ENCODE assay signal across 21 cellular contexts in genomic region chr11:92911478-92911877, GRCh38. TPM values are rescaled to one million over a fixed set of nuclear protein-coding genes. Genes with fewer than 3 reads are reported as not detected.
"Had no signal": no experiment of that assay in that cellular context is flagged by ENCODE, and none has a peak within 500 bp of the region (broad histone marks: within the 10 kb centered on the region; RNA-seq: fewer than 3 reads in every experiment).

No MANE protein-coding gene starts in this region.

- ATAC-seq: activated CD8-positive, alpha-beta memory T cell treated with anti-CD3 and anti-CD28 coated beads, Interleukin-2, amount 10 ng/mL, durations not matched to agents 7 days and 5 days; activated naive CD4-positive, alpha-beta T cell treated with anti-CD3 and anti-CD28 coated beads, Interleukin-2, amount 50 U/mL, for 72 hours; body of pancreas; effector memory CD8-positive, alpha-beta T cell; gastroesophageal sphincter had no signal

- H3K4me1 Mint-ChIP-seq: activated CD8-positive, alpha-beta memory T cell treated with anti-CD3 and anti-CD28 coated beads, Interleukin-2, amount 10 ng/mL, durations not matched to agents 7 days and 5 days; memory B cell; nephron progenitor cell had no signal

- H3K27ac Mint-ChIP-seq: activated CD8-positive, alpha-beta memory T cell treated with anti-CD3 and anti-CD28 coated beads, Interleukin-2, amount 10 ng/mL, durations not matched to agents 7 days and 5 days; activated naive CD4-positive, alpha-beta T cell treated with anti-CD3 and anti-CD28 coated beads, Interleukin-2, amount 50 U/mL, for 72 hours; activated T-cell treated with anti-CD3 and anti-CD28 coated beads, Interleukin-2, amount 50 U/mL, for 24 hours; dendritic cell treated with granulocyte-macrophage colony-stimulating factor and Interleukin-4, amounts not matched to agents 40 ng/mL and 50 ng/mL, for 4 days; effector memory CD8-positive, alpha-beta T cell; memory B cell; nephron progenitor cell; type B pancreatic cell had no signal

- H3K27me3 Mint-ChIP-seq: activated CD8-positive, alpha-beta memory T cell treated with anti-CD3 and anti-CD28 coated beads, Interleukin-2, amount 10 ng/mL, durations not matched to agents 7 days and 5 days; activated T-cell treated with anti-CD3 and anti-CD28 coated beads, Interleukin-2, amount 50 U/mL, for 24 hours; dendritic cell treated with granulocyte-macrophage colony-stimulating factor and Interleukin-4, amounts not matched to agents 40 ng/mL and 50 ng/mL, for 4 days; effector memory CD8-positive, alpha-beta T cell; type B pancreatic cell had no signal

- FAIRE-seq: keratinocyte had no signal

- H3K4me1 ChIP-seq: body of pancreas, gastroesophageal sphincter, left ventricle myocardium inferior, sigmoid colon had no signal

- DNase-seq: activated CD4-positive, alpha-beta T cell treated with anti-CD3 and anti-CD28 coated beads, Interleukin-2, amount 50 U/mL, for 48 hours; activated CD4-positive, CD25-positive, alpha-beta regulatory T cell treated with anti-CD3 and anti-CD28 coated beads, Interleukin-2, amount 50 U/mL, for 72 hours; activated CD8-positive, alpha-beta memory T cell treated with anti-CD3 and anti-CD28 coated beads, Interleukin-2, amount 10 ng/mL, durations not matched to agents 7 days and 5 days; activated effector memory CD4-positive, alpha-beta T cell treated with anti-CD3 and anti-CD28 coated beads, Interleukin-2, amount 50 U/mL, for 16 hours; activated T-cell treated with anti-CD3 and anti-CD28 coated beads, Interleukin-2, amount 50 U/mL, for 24 hours; amniotic stem cell; body of pancreas; cerebellar nuclear complex; effector memory CD8-positive, alpha-beta T cell; left ventricle myocardium inferior; nephron progenitor cell; sigmoid colon; stimulated activated naive CD4-positive, alpha-beta T cell; substantia nigra had no signal

- H3K4me3 Mint-ChIP-seq: activated CD8-positive, alpha-beta memory T cell treated with anti-CD3 and anti-CD28 coated beads, Interleukin-2, amount 10 ng/mL, durations not matched to agents 7 days and 5 days; activated T-cell treated with anti-CD3 and anti-CD28 coated beads, Interleukin-2, amount 50 U/mL, for 24 hours; dendritic cell treated with granulocyte-macrophage colony-stimulating factor and Interleukin-4, amounts not matched to agents 40 ng/mL and 50 ng/mL, for 4 days; effector memory CD8-positive, alpha-beta T cell; memory B cell; nephron progenitor cell; type B pancreatic cell had no signal

- H3K36me3 ChIP-seq: gastroesophageal sphincter, left ventricle myocardium inferior, sigmoid colon had no signal

- H3K36me3 Mint-ChIP-seq: activated CD8-positive, alpha-beta memory T cell treated with anti-CD3 and anti-CD28 coated beads, Interleukin-2, amount 10 ng/mL, durations not matched to agents 7 days and 5 days; activated naive CD4-positive, alpha-beta T cell treated with anti-CD3 and anti-CD28 coated beads, Interleukin-2, amount 50 U/mL, for 72 hours; memory B cell; type B pancreatic cell had no signal

- H3K4me3 ChIP-seq: body of pancreas, gastroesophageal sphincter, left ventricle myocardium inferior, sigmoid colon had no signal

- H3K27me3 ChIP-seq: body of pancreas, gastroesophageal sphincter, sigmoid colon had no signal

- H3K9me3 Mint-ChIP-seq: activated T-cell treated with anti-CD3 and anti-CD28 coated beads, Interleukin-2, amount 50 U/mL, for 24 hours; memory B cell; nephron progenitor cell had no signal

- H3K27ac ChIP-seq: body of pancreas, epithelial cell of prostate, gastroesophageal sphincter, left ventricle myocardium inferior, sigmoid colon had no signal

- H3K9me3 ChIP-seq: body of pancreas, gastroesophageal sphincter, left ventricle myocardium inferior, sigmoid colon had no signal

RNA-seq across cellular contexts. Expression of gene MTNR1B, which starts 58.0 kb away (rescaled TPM):
- total RNA-seq: activated CD8-positive, alpha-beta memory T cell treated with anti-CD3 and anti-CD28 coated beads, Interleukin-2, amount 10 ng/mL, durations not matched to agents 7 days and 5 days; activated naive CD4-positive, alpha-beta T cell treated with anti-CD3 and anti-CD28 coated beads, Interleukin-2, amount 50 U/mL, for 72 hours; body of pancreas; gastroesophageal sphincter; left ventricle myocardium inferior; sigmoid colon had no signal
- polyA plus RNA-seq: keratinocyte, sigmoid colon had no signal
